24 cellular contexts compared by ENCODE assay signal in the genomic region with DNA sequence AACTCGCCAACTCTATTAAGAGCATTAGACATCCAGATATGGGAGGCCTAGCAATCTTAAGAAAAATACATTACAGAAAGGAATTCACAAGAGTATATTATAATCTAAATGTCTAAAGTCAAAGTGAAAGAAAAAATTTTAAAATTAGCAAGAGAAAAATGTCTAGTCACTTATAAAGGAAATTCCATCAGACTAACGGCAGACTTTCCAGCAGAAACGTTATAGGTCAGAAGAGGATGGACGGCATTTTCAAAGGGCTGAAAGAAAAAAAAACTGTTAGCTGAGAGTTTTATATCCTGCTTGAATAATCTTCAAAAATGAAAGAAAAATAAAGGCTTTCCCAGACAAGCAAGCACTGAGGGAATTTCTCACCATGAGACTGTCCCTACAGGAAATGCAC.
DNase-seq lines count a peak whose midpoint lies in the region; ATAC-seq, FAIRE-seq and TF ChIP-seq lines count a peak whose summit lies in the region.
"Had no signal": no experiment of that assay in that cellular context is flagged by ENCODE, and none has a peak within 500 bp of the region (broad histone marks: within the 10 kb centered on the region; RNA-seq: fewer than 3 reads in every experiment).

No MANE protein-coding gene starts in this region.

- H3K23ac ChIP-seq in IMR-90 (ENCODE audit: low read depth, low read length): no peak overlapping the region

- no CpG with 5 or more reads among the region's 4 CpGs for WGBS in IMR-90 (ENCODE audit: extremely low coverage in 2 of 2, insufficient read length in 1 of 2), 2 experiments
- 0% methylated on average over 4 of the region's 4 CpGs for WGBS in K562 (ENCODE audit: insufficient coverage, low coverage, missing lambda C conversion rate)

- no peak overlapping the region for H3K4me2 ChIP-seq in IMR-90 (ENCODE audit: low read depth, low read length)
- H3K4me2 ChIP-seq in K562 (ENCODE audit: insufficient read depth, low read length): no peak overlapping the region

- no peak overlapping the region for H2BK15ac ChIP-seq in IMR-90 (ENCODE audit: low read depth, low read length)

- H3K4ac ChIP-seq in IMR-90 (ENCODE audit: low read depth, low read length): no peak overlapping the region

- H3K79me1 ChIP-seq in IMR-90 (ENCODE audit: low read depth in 1 of 2, low read length in 2 of 2): no peaks in the 10 kb centered on the region

- H2BK120ac ChIP-seq in IMR-90 (ENCODE audit: low read depth, low read length): no peak overlapping the region

- no peak overlapping the region for H3K14ac ChIP-seq in IMR-90 (replicated peaks; ENCODE audit: low read depth, low read length)

- in situ Hi-C loops in IMR-90 (cut with MboI; ENCODE audit: low sequenced_read_pairs) (no loop called here), K562 (cut with MboI) (no loop called here)

- peak; percentile 19 for DNase-seq in NCI-H2029 treated with DMSO at 0.1 percent for 48 hours (lab: John Stamatoyannopoulos, UW)
- no peak for DNase-seq in NCI-H2029 (lab: John Stamatoyannopoulos, UW)
- peak; percentile 10 for DNase-seq in IMR-90
- no peak for DNase-seq in K562 (ENCODE audit: extremely low read depth in 1 of 4, low spot score in 3 of 4)
- DNase-seq in left kidney (ENCODE audit: low read depth, low spot score): peak; percentile 10
- no peak for DNase-seq in activated CD8-positive, alpha-beta memory T cell treated with anti-CD3 and anti-CD28 coated beads, Interleukin-2, amount 50 U/mL, for 48 hours
- no peak for DNase-seq in posterior vena cava (ENCODE audit: low spot score)
- DNase-seq in activated T-cell treated with anti-CD3 and anti-CD28 coated beads for 4 hours: no peak
- DNase-seq: activated CD4-positive, alpha-beta T cell treated with anti-CD3 and anti-CD28 coated beads for 1 hour; activated naive CD4-positive, alpha-beta T cell treated with anti-CD3 and anti-CD28 coated beads for 36 hours; activated T-cell treated with anti-CD3 and anti-CD28 coated beads, Interleukin-2, amount 50 U/mL, for 48 hours; amygdala; CD8-positive, alpha-beta T cell; DMS79; NCI-H2107; NCI-H524; upper lobe of left lung had no signal

- no peaks in the 10 kb centered on the region for H3K4me1 ChIP-seq in IMR-90 (ENCODE audit: control insufficient read depth, insufficient read depth, low read length)
- H3K4me1 ChIP-seq in K562 (replicated peaks in 1 of 2; ENCODE audit: control insufficient read depth in 2 of 2, insufficient read depth in 2 of 2, low read length in 2 of 2): no peaks in the 10 kb centered on the region
- H3K4me1 ChIP-seq: SJSA1, upper lobe of left lung had no signal

- no peak for ATAC-seq in IMR-90 (ENCODE audit: low read depth)
- no peak for ATAC-seq in K562
- ATAC-seq: CD8-positive, alpha-beta T cell; esophagus mucosa had no signal

- intact Hi-C loops in IMR-90 (cut with micrococcal nuclease): no loop called here
- intact Hi-C loops in K562 (cut with micrococcal nuclease): no loop called here
- intact Hi-C loops in posterior vena cava (cut with DNase I): no loop called here

- H3K36me3 ChIP-seq in IMR-90 (ENCODE audit: control insufficient read depth, insufficient read depth, low read length) (no peaks in the 10 kb centered on the region), K562 (ENCODE audit: control insufficient read depth, insufficient read depth, low read length) (no peaks in the 10 kb centered on the region)
- H3K36me3 ChIP-seq: neutrophil, SJSA1, upper lobe of left lung had no signal

- H3K9me1 ChIP-seq in IMR-90 (ENCODE audit: insufficient read depth, low read length): no peaks in the 10 kb centered on the region
- H3K9me1 ChIP-seq in K562 (ENCODE audit: control insufficient read depth, insufficient read depth, low read length): no peaks in the 10 kb centered on the region

- no peak overlapping the region for H3K27ac ChIP-seq in IMR-90 (ENCODE audit: insufficient read depth, low read length)
- no peak overlapping the region for H3K27ac ChIP-seq in K562 (ENCODE audit: extremely low read depth, low read depth, low read length)
- H3K27ac ChIP-seq: coronary artery, HL-60, neutrophil, SJSA1, skin epidermis, upper lobe of left lung had no signal

- H3K56ac ChIP-seq in IMR-90 (ENCODE audit: extremely low read depth, insufficient read depth, low read length): no peak overlapping the region

- H2AFZ ChIP-seq in IMR-90 (replicated peaks; ENCODE audit: low read length, poor library complexity): no peak overlapping the region
- no peak overlapping the region for H2AFZ ChIP-seq in K562 (ENCODE audit: low read depth, low read length)

- H2AK9ac ChIP-seq in IMR-90 (replicated peaks; ENCODE audit: low read depth, low read length, poor library complexity): no peak overlapping the region

- no peak overlapping the region for H2AK5ac ChIP-seq in IMR-90 (ENCODE audit: low read depth, low read length)

- H3K27me3 ChIP-seq in IMR-90 (ENCODE audit: control insufficient read depth, insufficient read depth, low read length) (no peaks in the 10 kb centered on the region), K562 (ENCODE audit: control insufficient read depth in 2 of 2, insufficient read depth in 2 of 2, low read length in 2 of 2) (no peaks in the 10 kb centered on the region)
- H3K27me3 ChIP-seq: neutrophil, SJSA1, upper lobe of left lung had no signal

- H4K5ac ChIP-seq in IMR-90 (ENCODE audit: low read depth, low read length): no peak overlapping the region

- H4K91ac ChIP-seq in IMR-90 (ENCODE audit: insufficient read depth, low read depth, low read length): no peak overlapping the region

- no peaks in the 10 kb centered on the region for H4K20me1 ChIP-seq in IMR-90 (ENCODE audit: insufficient read depth, low read length)
- no peaks in the 10 kb centered on the region for H4K20me1 ChIP-seq in K562 (replicated peaks; ENCODE audit: control insufficient read depth, insufficient read depth, low read length)

- no peak overlapping the region for H2BK20ac ChIP-seq in IMR-90 (ENCODE audit: low read depth, low read length)

- TF ChIP-seq RAD21 in IMR-90 (IDR thresholded peaks at IDR 0.05; ENCODE audit: low read length) (no peak), K562 (CRISPR knock-in tag; conservative IDR thresholded peaks at IDR 0.05 in 1 of 2, IDR thresholded peaks at IDR 0.05 in 1 of 2) (no peak)

- H2BK5ac ChIP-seq in IMR-90 (ENCODE audit: low read depth, low read length, poor library complexity, severe bottlenecking): no peak overlapping the region

- H3K18ac ChIP-seq in IMR-90 (ENCODE audit: low read depth, low read length): no peak overlapping the region

- no peak for FAIRE-seq in K562 (lab: Jason Lieb, UNC)
- FAIRE-seq: H54 had no signal

- TF ChIP-seq EP300 in K562 (IDR thresholded peaks at IDR 0.05; ENCODE audit: low read length): no peak

- no peak overlapping the region for H4K8ac ChIP-seq in IMR-90 (ENCODE audit: low read depth in 2 of 2, low read length in 2 of 2)

- dilution Hi-C loops in IMR-90 (cut with HindIII; ENCODE audit: low sequenced_read_pairs, unreplicated experiment): no loop called here

- no peak overlapping the region for H3K9ac ChIP-seq in IMR-90 (ENCODE audit: low read depth, low read length)
- H3K9ac ChIP-seq in K562 (ENCODE audit: insufficient read depth in 1 of 2, low read depth in 2 of 2, low read length in 2 of 2): no peak overlapping the region

- BruUV-seq in IMR-90 (replicated peaks; lab: Mats Ljungman, UMichigan): no TSS peak
- BruUV-seq in K562 (replicated peaks; lab: Mats Ljungman, UMichigan): no TSS peak

- POLR2A ChIA-PET in IMR-90 (lab: Charles Lee; ENCODE audit: unreplicated experiment) (no interaction called here), K562 (lab: Yijun Ruan, JAX) (no interaction called here)

- no peak overlapping the region for H3K4me3 ChIP-seq in IMR-90 (ENCODE audit: insufficient read depth, low read depth, low read length)
- no peak overlapping the region for H3K4me3 ChIP-seq in K562
- H3K4me3 ChIP-seq: coronary artery, SJSA1, skin epidermis, upper lobe of left lung had no signal

- no peaks in the 10 kb centered on the region for H3K79me2 ChIP-seq in K562 (ENCODE audit: control insufficient read depth, insufficient read depth, low read length)

- CTCF ChIA-PET in IMR-90 (lab: Yijun Ruan, JAX) (interaction anchor here (0.7 kb wide), 1 partner anchor 655 kb away, joined by 5 read pairs; no protein-coding TSS in a partner anchor), K562 (lab: Yijun Ruan, JAX; ENCODE audit: low intra/inter-chr PET ratio) (no interaction called here)

- TF ChIP-seq CTCF in IMR-90 (conservative IDR thresholded peaks at IDR 0.05; ENCODE audit: low read depth, low read length) (no peak), K562 (IDR thresholded peaks at IDR 0.05 in 2 of 3, conservative IDR thresholded peaks at IDR 0.05 in 1 of 3; ENCODE audit: insufficient read depth in 2 of 3, low read depth in 1 of 3, low read length in 3 of 3) (no peak)

- H3K9me3 ChIP-seq in IMR-90 (ENCODE audit: control insufficient read depth, insufficient read depth, low read length) (no peaks in the 10 kb centered on the region; the same call in 1 of the 2 replicates), K562 (replicated peaks; ENCODE audit: control insufficient read depth, insufficient read depth, low read depth, low read length) (peaks cover 2% of the 10 kb centered on the region; the same call in 1 of the 2 replicates)
- H3K9me3 ChIP-seq: neutrophil, SJSA1 had no signal

- no peak for TF ChIP-seq POLR2A in IMR-90 (IDR thresholded peaks at IDR 0.05; ENCODE audit: low read depth, low read length)
- no peak for TF ChIP-seq POLR2A in K562 (conservative IDR thresholded peaks at IDR 0.05)

TF ChIP-seq in IMR-90, 13 proteins besides CTCF, POLR2A, EP300 and RAD21 (continues in another document):
- TF ChIP-seq MAZ (IDR thresholded peaks at IDR 0.05; ENCODE audit: borderline replicate concordance, low read depth, low read length) (no peak), RFX5 (IDR thresholded peaks at IDR 0.05; ENCODE audit: low read depth, low read length) (no peak), MXI1 (IDR thresholded peaks at IDR 0.05; ENCODE audit: borderline replicate concordance, low read depth, low read length) (no peak), NFE2L2 (IDR thresholded peaks at IDR 0.05; ENCODE audit: low read depth, low read length) (no peak)

TF ChIP-seq in K562, 482 proteins besides CTCF, POLR2A, EP300 and RAD21:
- TF ChIP-seq ZNF282 (CRISPR knock-in tag; IDR thresholded peaks at IDR 0.05) (no peak), NFE2 (IDR thresholded peaks at IDR 0.05; ENCODE audit: low read depth) (0 out of 2 replicates have a peak, but pooled peaks have one; percentile 24)

Comparison
In these comparisons a context has a peak if more than half of its experiments do, and no peak if none do; other contexts are left out.
1. DNase-seq: peak in NCI-H2029 treated with DMSO at 0.1 percent for 48 hours (single experiment), IMR-90 (single experiment) and left kidney (single experiment); none in NCI-H2029 (single experiment), K562 (0 of 4), activated CD8-positive, alpha-beta memory T cell treated with anti-CD3 and anti-CD28 coated beads, Interleukin-2, amount 50 U/mL, for 48 hours (single experiment), posterior vena cava (single experiment) and activated T-cell treated with anti-CD3 and anti-CD28 coated beads for 4 hours (single experiment).